ENCODE assay signal across 11 cellular contexts in genomic region chr2:219499555-219499954, GRCh38. TPM values are rescaled to one million over a fixed set of nuclear protein-coding genes. Genes with fewer than 3 reads are reported as not detected.
DNase-seq lines count a peak whose midpoint lies in the region; ATAC-seq and TF ChIP-seq lines count a peak whose summit lies in the region.
"Had no signal": no experiment of that assay in that cellular context is flagged by ENCODE, and none has a peak within 500 bp of the region (broad histone marks: within the 10 kb centered on the region; RNA-seq: fewer than 3 reads in every experiment).

No MANE protein-coding gene starts in this region.

- no peak for DNase-seq in activated CD4-positive, alpha-beta T cell treated with anti-CD3 and anti-CD28 coated beads, Interleukin-2, amount 10 ng/mL, durations not matched to agents 7 days and 5 days
- no peak for DNase-seq in activated CD4-positive, alpha-beta T cell treated with anti-CD3 and anti-CD28 coated beads for 1 hour
- DNase-seq in activated naive CD4-positive, alpha-beta T cell treated with anti-CD3 and anti-CD28 coated beads, Interleukin-2, amount 50 U/mL, for 72 hours (ENCODE audit: low spot score in 2 of 2), result no peak
- DNase-seq in kidney epithelial cell (ENCODE audit: low read depth), result no peak
- no peak for DNase-seq in superior temporal gyrus (ENCODE audit: extremely low spot score)
- no peak for DNase-seq in NCI-H1436 (lab: John Stamatoyannopoulos, UW)
- DNase-seq in effector CD4-positive, alpha-beta T cell, result no peak
- DNase-seq: NCI-H2081 treated with DMSO at 0.1 percent for 48 hours, posterior cingulate gyrus had no signal

- CTCF ChIA-PET in activated CD4-positive, alpha-beta T cell treated with anti-CD3 and anti-CD28 coated beads, Interleukin-2, amount 10 ng/mL, durations not matched to agents 7 days and 5 days (lab: Charles Lee), result interaction anchor here (1.0 to 7.0 kb wide), 7 partner anchors 10 to 106 kb away, joined by 3 to 58 read pairs (median 4); partner anchors contain the start of genes CHPF and TMEM198

- peaks cover 3% of the 10 kb centered on the region for H3K36me3 Mint-ChIP-seq in activated CD4-positive, alpha-beta T cell treated with anti-CD3 and anti-CD28 coated beads, Interleukin-2, amount 10 ng/mL, durations not matched to agents 7 days and 5 days (ENCODE audit: low read depth)
- peaks cover 9 to 19% of the 10 kb centered on the region in 2 donors for H3K36me3 Mint-ChIP-seq in activated naive CD4-positive, alpha-beta T cell treated with anti-CD3 and anti-CD28 coated beads, Interleukin-2, amount 50 U/mL, for 72 hours

- no peaks in the 10 kb centered on the region for H3K9me3 ChIP-seq in subcutaneous abdominal adipose tissue (ENCODE audit: control insufficient read depth in 5 of 5, low read length in 5 of 5)

- peaks cover 32% of the 10 kb centered on the region for H3K27me3 Mint-ChIP-seq in activated CD4-positive, alpha-beta T cell treated with anti-CD3 and anti-CD28 coated beads, Interleukin-2, amount 10 ng/mL, durations not matched to agents 7 days and 5 days

- H3K4me3 Mint-ChIP-seq in activated CD4-positive, alpha-beta T cell treated with anti-CD3 and anti-CD28 coated beads, Interleukin-2, amount 10 ng/mL, durations not matched to agents 7 days and 5 days, result peak overlapping the region; percentile 85

- no peak overlapping the region for H3K27ac ChIP-seq in subcutaneous abdominal adipose tissue (ENCODE audit: low read depth, low read length)

- POLR2A ChIA-PET in activated CD4-positive, alpha-beta T cell treated with anti-CD3 and anti-CD28 coated beads, Interleukin-2, amount 10 ng/mL, durations not matched to agents 7 days and 5 days (lab: Charles Lee), result no interaction called here

- H3K4me1 Mint-ChIP-seq in activated CD4-positive, alpha-beta T cell treated with anti-CD3 and anti-CD28 coated beads, Interleukin-2, amount 10 ng/mL, durations not matched to agents 7 days and 5 days, result peaks cover 35% of the 10 kb centered on the region

- H3K9me3 Mint-ChIP-seq in activated CD4-positive, alpha-beta T cell treated with anti-CD3 and anti-CD28 coated beads, Interleukin-2, amount 10 ng/mL, durations not matched to agents 7 days and 5 days, result no peaks in the 10 kb centered on the region
- no peaks in the 10 kb centered on the region for H3K9me3 Mint-ChIP-seq in activated naive CD4-positive, alpha-beta T cell treated with anti-CD3 and anti-CD28 coated beads, Interleukin-2, amount 50 U/mL, for 72 hours

- H3K4me3 ChIP-seq in kidney epithelial cell (ENCODE audit: low read depth, low read length) (peak overlapping the region; percentile 82), subcutaneous abdominal adipose tissue (ENCODE audit: low read depth in 1 of 5, low read length in 5 of 5) (peak overlapping the region in 4 of 5 donors; percentile 79 to 89 (median 85))

- peaks cover 36% of the 10 kb centered on the region for H3K27me3 ChIP-seq in kidney epithelial cell (ENCODE audit: control insufficient read depth, insufficient read depth, low read length)
- peaks cover 8 to 28% (median 16%) of the 10 kb centered on the region in 5 donors for H3K27me3 ChIP-seq in subcutaneous abdominal adipose tissue (ENCODE audit: control insufficient read depth in 5 of 5, insufficient read depth in 4 of 5, low read length in 5 of 5)

- peak overlapping the region; percentile 85 for H3K27ac Mint-ChIP-seq in activated CD4-positive, alpha-beta T cell treated with anti-CD3 and anti-CD28 coated beads, Interleukin-2, amount 10 ng/mL, durations not matched to agents 7 days and 5 days
- peak overlapping the region; percentile 75 to 90 for H3K27ac Mint-ChIP-seq in activated naive CD4-positive, alpha-beta T cell treated with anti-CD3 and anti-CD28 coated beads, Interleukin-2, amount 50 U/mL, for 72 hours

- peak overlapping the region in 3 of 5 donors; percentile 89 to 96 (median 94) for H3K9ac ChIP-seq in subcutaneous abdominal adipose tissue (ENCODE audit: low read length in 5 of 5)

- TF ChIP-seq CTCF in kidney epithelial cell (IDR thresholded peaks at IDR 0.05; ENCODE audit: insufficient read depth, low read length, poor library complexity, severe bottlenecking), result no peak

- ATAC-seq in activated naive CD4-positive, alpha-beta T cell treated with anti-CD3 and anti-CD28 coated beads, Interleukin-2, amount 50 U/mL, for 72 hours, result no peak

- peaks cover 1 to 39% (median 35%) of the 10 kb centered on the region in 5 donors for H3K4me1 ChIP-seq in subcutaneous abdominal adipose tissue (ENCODE audit: control insufficient read depth in 5 of 5, insufficient read depth in 5 of 5, low read length in 5 of 5)

- H3K36me3 ChIP-seq in kidney epithelial cell (ENCODE audit: control insufficient read depth, insufficient read depth, low read length) (peaks cover 3% of the 10 kb centered on the region), subcutaneous abdominal adipose tissue (ENCODE audit: control insufficient read depth in 5 of 5, insufficient read depth in 5 of 5, low read length in 5 of 5) (peaks cover 0 to 31% (median 25%) of the 10 kb centered on the region in 5 donors)

RNA-seq across cellular contexts. Expression of gene GMPPA, which starts 0.9 kb away (rescaled TPM):
- 10 to 100 TPM; 34.5 to 40.5 TPM for total RNA-seq in activated CD4-positive, alpha-beta T cell treated with anti-CD3 and anti-CD28 coated beads, Interleukin-2, amount 10 ng/mL, durations not matched to agents 7 days and 5 days
- 10 to 100 TPM; 29.1 to 34.1 TPM for total RNA-seq in activated naive CD4-positive, alpha-beta T cell treated with anti-CD3 and anti-CD28 coated beads, Interleukin-2, amount 50 U/mL, for 72 hours
- total RNA-seq in kidney epithelial cell, result 34.1 and 45.0 TPM in 2 replicates

RNA-seq across cellular contexts. Expression of gene ASIC4, which starts 14.7 kb away (rescaled TPM):
- total RNA-seq in activated CD4-positive, alpha-beta T cell treated with anti-CD3 and anti-CD28 coated beads, Interleukin-2, amount 10 ng/mL, durations not matched to agents 7 days and 5 days, result not detected
- under 1 TPM; 0.16 to 0.98 TPM for total RNA-seq in activated naive CD4-positive, alpha-beta T cell treated with anti-CD3 and anti-CD28 coated beads, Interleukin-2, amount 50 U/mL, for 72 hours
- not detected in 2 replicates for total RNA-seq in kidney epithelial cell
- total RNA-seq: H4 had no signal

RNA-seq across cellular contexts. Expression of gene CHPF, which starts 44.1 kb away (rescaled TPM):
- total RNA-seq in activated CD4-positive, alpha-beta T cell treated with anti-CD3 and anti-CD28 coated beads, Interleukin-2, amount 10 ng/mL, durations not matched to agents 7 days and 5 days, result 1 to 10 TPM; 6.4 to 7.8 TPM
- 10 to 100 TPM; 13.2 to 16.7 TPM for total RNA-seq in activated naive CD4-positive, alpha-beta T cell treated with anti-CD3 and anti-CD28 coated beads, Interleukin-2, amount 50 U/mL, for 72 hours
- total RNA-seq in kidney epithelial cell, result 285 and 333 TPM in 2 replicates

RNA-seq across cellular contexts. Expression of gene TMEM198, which starts 44.3 kb away (rescaled TPM):
- under 1 TPM; 0.44 to 0.69 TPM for total RNA-seq in activated CD4-positive, alpha-beta T cell treated with anti-CD3 and anti-CD28 coated beads, Interleukin-2, amount 10 ng/mL, durations not matched to agents 7 days and 5 days
- total RNA-seq in activated naive CD4-positive, alpha-beta T cell treated with anti-CD3 and anti-CD28 coated beads, Interleukin-2, amount 50 U/mL, for 72 hours, result 1 to 10 TPM; 1.8 to 6.1 TPM
- 7.1 and 7.6 TPM in 2 replicates for total RNA-seq in kidney epithelial cell

Comparison
In these comparisons a context has a peak if more than half of its experiments do, and no peak if none do; other contexts are left out.
1. RNA of gene CHPF, which starts 44.1 kb away (total RNA-seq): 285 to 333 TPM in kidney epithelial cell; 13.2 to 16.7 TPM in activated naive CD4-positive, alpha-beta T cell treated with anti-CD3 and anti-CD28 coated beads, Interleukin-2, amount 50 U/mL, for 72 hours and 6.4 to 7.8 TPM in activated CD4-positive, alpha-beta T cell treated with anti-CD3 and anti-CD28 coated beads, Interleukin-2, amount 10 ng/mL, durations not matched to agents 7 days and 5 days; every median in the first group is over 10 times any median in the second.